1 cellular context compared by ENCODE assay signal in the genomic region with DNA sequence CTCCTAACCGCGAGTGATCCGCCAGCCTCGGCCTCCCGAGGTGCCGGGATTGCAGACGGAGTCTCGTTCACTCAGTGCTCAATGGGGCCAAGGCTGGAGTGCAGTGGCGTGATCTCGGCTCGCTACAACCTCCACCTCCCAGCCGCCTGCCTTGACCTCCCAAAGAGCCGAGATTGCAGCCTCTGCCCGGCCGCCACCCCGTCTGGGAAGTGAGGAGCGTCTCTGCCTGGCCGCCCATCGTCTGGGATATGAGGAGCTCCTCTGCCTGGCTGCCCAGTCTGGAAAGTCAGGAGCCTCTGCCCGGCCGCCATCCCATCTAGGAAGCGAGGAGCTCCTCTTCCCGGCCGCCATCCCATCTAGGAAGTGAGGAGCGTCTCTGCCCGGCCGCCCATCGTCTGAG. TPM values are rescaled to one million over a fixed set of nuclear protein-coding genes. Genes with fewer than 3 reads are reported as not detected.
"Had no signal": no experiment of that assay in that cellular context is flagged by ENCODE, and none has a peak within 500 bp of the region (broad histone marks: within the 10 kb centered on the region; RNA-seq: fewer than 3 reads in every experiment).

No MANE protein-coding gene starts in this region.

RNA-seq across cellular contexts. Expression of a gene that starts 58.8 kb away (rescaled TPM):
- total RNA-seq: G401 had no signal
